Comparison of ENCODE assay signal across 1 cellular context in genomic region chr4:85967872-85968271, GRCh38.
TF ChIP-seq lines count a peak whose summit lies in the region.

No MANE protein-coding gene starts in this region.

TF ChIP-seq in H1, 55 proteins besides CTCF, POLR2A, EP300 and RAD21:
- TF ChIP-seq JUND (IDR thresholded peaks at IDR 0.05; ENCODE audit: low read length) (no peak), POU5F1 (IDR thresholded peaks at IDR 0.05; ENCODE audit: low read depth, low read length) (no peak)
